ENCODE assay signal across 1 cellular context in the genomic region with DNA sequence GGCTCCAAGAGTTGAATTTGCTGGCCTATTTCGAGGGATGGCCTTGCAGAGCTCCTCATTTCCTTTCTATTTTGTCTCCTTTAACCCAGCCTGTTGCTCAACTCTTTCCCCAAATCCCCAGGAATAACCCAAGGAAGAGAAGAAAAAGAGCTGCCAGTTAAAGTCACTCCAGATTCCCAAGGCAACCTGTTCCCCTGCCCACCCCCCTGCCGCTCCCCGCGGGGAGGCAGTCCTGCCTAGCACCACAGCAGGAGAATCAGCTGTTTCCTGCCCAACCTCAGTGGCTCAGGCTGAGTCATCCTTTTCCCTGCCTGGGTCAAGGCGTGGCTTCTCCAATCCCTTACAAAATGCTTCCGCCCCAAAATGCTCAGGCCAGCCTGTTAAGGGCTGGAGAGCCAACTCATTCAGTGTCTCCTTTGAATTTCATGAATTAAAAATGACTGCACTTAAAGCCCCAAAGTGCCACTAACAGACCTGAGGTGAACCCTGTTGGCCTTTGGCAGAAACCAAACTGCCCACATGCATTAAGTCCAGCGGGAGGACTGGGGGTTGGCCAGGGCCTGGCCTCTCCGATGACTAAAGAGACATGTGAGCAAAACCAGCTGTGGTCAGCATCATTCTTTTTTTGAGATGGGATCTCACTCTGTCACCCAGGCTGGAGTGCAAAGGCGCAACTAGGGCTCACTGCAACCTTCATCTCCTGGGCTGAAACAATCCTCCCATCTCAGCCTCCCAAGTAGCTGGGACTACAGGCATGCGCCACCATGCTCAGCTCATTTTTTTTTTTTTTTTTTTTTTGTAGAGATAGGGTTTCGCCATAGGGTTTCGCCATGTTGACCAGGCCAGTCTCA.
TF ChIP-seq lines count a peak whose summit lies in the region.

No MANE protein-coding gene starts in this region.

TF ChIP-seq in HepG2, 621 proteins besides CTCF, POLR2A, EP300 and RAD21 (continued from another document and continues in another):
- TF ChIP-seq, protein P1, sequence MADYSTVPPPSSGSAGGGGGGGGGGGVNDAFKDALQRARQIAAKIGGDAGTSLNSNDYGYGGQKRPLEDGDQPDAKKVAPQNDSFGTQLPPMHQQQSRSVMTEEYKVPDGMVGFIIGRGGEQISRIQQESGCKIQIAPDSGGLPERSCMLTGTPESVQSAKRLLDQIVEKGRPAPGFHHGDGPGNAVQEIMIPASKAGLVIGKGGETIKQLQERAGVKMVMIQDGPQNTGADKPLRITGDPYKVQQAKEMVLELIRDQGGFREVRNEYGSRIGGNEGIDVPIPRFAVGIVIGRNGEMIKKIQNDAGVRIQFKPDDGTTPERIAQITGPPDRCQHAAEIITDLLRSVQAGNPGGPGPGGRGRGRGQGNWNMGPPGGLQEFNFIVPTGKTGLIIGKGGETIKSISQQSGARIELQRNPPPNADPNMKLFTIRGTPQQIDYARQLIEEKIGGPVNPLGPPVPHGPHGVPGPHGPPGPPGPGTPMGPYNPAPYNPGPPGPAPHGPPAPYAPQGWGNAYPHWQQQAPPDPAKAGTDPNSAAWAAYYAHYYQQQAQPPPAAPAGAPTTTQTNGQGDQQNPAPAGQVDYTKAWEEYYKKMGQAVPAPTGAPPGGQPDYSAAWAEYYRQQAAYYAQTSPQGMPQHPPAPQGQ (CRISPR knock-in tag; IDR thresholded peaks at IDR 0.05; ENCODE audit: borderline replicate concordance), result no peak
- TF ChIP-seq SMAD3 (CRISPR knock-in tag; IDR thresholded peaks at IDR 0.05), result no peak
- TF ChIP-seq POGZ (CRISPR knock-in tag; IDR thresholded peaks at IDR 0.05), result no peak
- TF ChIP-seq HDAC6 (IDR thresholded peaks at IDR 0.05; ENCODE audit: low read depth, low read length), result no peak
- TF ChIP-seq, protein P2, sequence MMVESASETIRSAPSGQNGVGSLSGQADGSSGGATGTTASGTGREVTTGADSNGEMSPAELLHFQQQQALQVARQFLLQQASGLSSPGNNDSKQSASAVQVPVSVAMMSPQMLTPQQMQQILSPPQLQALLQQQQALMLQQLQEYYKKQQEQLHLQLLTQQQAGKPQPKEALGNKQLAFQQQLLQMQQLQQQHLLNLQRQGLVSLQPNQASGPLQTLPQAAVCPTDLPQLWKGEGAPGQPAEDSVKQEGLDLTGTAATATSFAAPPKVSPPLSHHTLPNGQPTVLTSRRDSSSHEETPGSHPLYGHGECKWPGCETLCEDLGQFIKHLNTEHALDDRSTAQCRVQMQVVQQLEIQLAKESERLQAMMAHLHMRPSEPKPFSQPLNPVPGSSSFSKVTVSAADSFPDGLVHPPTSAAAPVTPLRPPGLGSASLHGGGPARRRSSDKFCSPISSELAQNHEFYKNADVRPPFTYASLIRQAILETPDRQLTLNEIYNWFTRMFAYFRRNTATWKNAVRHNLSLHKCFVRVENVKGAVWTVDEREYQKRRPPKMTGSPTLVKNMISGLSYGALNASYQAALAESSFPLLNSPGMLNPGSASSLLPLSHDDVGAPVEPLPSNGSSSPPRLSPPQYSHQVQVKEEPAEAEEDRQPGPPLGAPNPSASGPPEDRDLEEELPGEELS (CRISPR knock-in tag; IDR thresholded peaks at IDR 0.05), result no peak
- TF ChIP-seq, protein P3, sequence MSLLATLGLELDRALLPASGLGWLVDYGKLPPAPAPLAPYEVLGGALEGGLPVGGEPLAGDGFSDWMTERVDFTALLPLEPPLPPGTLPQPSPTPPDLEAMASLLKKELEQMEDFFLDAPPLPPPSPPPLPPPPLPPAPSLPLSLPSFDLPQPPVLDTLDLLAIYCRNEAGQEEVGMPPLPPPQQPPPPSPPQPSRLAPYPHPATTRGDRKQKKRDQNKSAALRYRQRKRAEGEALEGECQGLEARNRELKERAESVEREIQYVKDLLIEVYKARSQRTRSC (CRISPR knock-in tag; IDR thresholded peaks at IDR 0.05; ENCODE audit: low read depth), result no peak
- no peak for TF ChIP-seq ZNF12 (CRISPR knock-in tag; IDR thresholded peaks at IDR 0.05)
- no peak for TF ChIP-seq ZFP36L1 (CRISPR knock-in tag; IDR thresholded peaks at IDR 0.05)
- no peak for TF ChIP-seq CBX1 (IDR thresholded peaks at IDR 0.05; ENCODE audit: low read depth)
- TF ChIP-seq, protein P4, sequence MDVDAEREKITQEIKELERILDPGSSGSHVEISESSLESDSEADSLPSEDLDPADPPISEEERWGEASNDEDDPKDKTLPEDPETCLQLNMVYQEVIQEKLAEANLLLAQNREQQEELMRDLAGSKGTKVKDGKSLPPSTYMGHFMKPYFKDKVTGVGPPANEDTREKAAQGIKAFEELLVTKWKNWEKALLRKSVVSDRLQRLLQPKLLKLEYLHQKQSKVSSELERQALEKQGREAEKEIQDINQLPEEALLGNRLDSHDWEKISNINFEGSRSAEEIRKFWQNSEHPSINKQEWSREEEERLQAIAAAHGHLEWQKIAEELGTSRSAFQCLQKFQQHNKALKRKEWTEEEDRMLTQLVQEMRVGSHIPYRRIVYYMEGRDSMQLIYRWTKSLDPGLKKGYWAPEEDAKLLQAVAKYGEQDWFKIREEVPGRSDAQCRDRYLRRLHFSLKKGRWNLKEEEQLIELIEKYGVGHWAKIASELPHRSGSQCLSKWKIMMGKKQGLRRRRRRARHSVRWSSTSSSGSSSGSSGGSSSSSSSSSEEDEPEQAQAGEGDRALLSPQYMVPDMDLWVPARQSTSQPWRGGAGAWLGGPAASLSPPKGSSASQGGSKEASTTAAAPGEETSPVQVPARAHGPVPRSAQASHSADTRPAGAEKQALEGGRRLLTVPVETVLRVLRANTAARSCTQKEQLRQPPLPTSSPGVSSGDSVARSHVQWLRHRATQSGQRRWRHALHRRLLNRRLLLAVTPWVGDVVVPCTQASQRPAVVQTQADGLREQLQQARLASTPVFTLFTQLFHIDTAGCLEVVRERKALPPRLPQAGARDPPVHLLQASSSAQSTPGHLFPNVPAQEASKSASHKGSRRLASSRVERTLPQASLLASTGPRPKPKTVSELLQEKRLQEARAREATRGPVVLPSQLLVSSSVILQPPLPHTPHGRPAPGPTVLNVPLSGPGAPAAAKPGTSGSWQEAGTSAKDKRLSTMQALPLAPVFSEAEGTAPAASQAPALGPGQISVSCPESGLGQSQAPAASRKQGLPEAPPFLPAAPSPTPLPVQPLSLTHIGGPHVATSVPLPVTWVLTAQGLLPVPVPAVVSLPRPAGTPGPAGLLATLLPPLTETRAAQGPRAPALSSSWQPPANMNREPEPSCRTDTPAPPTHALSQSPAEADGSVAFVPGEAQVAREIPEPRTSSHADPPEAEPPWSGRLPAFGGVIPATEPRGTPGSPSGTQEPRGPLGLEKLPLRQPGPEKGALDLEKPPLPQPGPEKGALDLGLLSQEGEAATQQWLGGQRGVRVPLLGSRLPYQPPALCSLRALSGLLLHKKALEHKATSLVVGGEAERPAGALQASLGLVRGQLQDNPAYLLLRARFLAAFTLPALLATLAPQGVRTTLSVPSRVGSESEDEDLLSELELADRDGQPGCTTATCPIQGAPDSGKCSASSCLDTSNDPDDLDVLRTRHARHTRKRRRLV (CRISPR knock-in tag; IDR thresholded peaks at IDR 0.05), result no peak
- no peak for TF ChIP-seq ZNF598 (CRISPR knock-in tag; IDR thresholded peaks at IDR 0.05; ENCODE audit: borderline replicate concordance)
- TF ChIP-seq, protein P5, sequence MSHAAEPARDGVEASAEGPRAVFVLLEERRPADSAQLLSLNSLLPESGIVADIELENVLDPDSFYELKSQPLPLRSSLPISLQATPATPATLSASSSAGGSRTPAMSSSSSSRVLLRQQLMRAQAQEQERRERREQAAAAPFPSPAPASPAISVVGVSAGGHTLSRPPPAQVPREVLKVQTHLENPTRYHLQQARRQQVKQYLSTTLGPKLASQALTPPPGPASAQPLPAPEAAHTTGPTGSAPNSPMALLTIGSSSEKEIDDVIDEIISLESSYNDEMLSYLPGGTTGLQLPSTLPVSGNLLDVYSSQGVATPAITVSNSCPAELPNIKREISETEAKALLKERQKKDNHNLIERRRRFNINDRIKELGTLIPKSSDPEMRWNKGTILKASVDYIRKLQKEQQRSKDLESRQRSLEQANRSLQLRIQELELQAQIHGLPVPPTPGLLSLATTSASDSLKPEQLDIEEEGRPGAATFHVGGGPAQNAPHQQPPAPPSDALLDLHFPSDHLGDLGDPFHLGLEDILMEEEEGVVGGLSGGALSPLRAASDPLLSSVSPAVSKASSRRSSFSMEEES (CRISPR knock-in tag; IDR thresholded peaks at IDR 0.05), result no peak
- TF ChIP-seq NRL (CRISPR knock-in tag; IDR thresholded peaks at IDR 0.05; ENCODE audit: borderline replicate concordance), result no peak
- TF ChIP-seq FOXJ3 (CRISPR knock-in tag; IDR thresholded peaks at IDR 0.05; ENCODE audit: borderline replicate concordance), result no peak
- no peak for TF ChIP-seq ZNF335 (CRISPR knock-in tag; IDR thresholded peaks at IDR 0.05)
- TF ChIP-seq SUZ12 (IDR thresholded peaks at IDR 0.05; ENCODE audit: low read depth, low read length), result no peak
- TF ChIP-seq, protein P6, sequence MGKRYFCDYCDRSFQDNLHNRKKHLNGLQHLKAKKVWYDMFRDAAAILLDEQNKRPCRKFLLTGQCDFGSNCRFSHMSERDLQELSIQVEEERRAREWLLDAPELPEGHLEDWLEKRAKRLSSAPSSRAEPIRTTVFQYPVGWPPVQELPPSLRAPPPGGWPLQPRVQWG (CRISPR knock-in tag; IDR thresholded peaks at IDR 0.05; ENCODE audit: borderline replicate concordance, low read depth), result no peak
- peak; percentile 21; the same call in 1 of the 2 replicates for TF ChIP-seq SALL1 (CRISPR knock-in tag; IDR thresholded peaks at IDR 0.05)
- TF ChIP-seq TMF1 (CRISPR knock-in tag; IDR thresholded peaks at IDR 0.05; ENCODE audit: low read depth), result no peak
- TF ChIP-seq, protein P7, sequence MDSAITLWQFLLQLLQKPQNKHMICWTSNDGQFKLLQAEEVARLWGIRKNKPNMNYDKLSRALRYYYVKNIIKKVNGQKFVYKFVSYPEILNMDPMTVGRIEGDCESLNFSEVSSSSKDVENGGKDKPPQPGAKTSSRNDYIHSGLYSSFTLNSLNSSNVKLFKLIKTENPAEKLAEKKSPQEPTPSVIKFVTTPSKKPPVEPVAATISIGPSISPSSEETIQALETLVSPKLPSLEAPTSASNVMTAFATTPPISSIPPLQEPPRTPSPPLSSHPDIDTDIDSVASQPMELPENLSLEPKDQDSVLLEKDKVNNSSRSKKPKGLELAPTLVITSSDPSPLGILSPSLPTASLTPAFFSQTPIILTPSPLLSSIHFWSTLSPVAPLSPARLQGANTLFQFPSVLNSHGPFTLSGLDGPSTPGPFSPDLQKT (CRISPR knock-in tag; IDR thresholded peaks at IDR 0.05; ENCODE audit: borderline replicate concordance), result no peak
- TF ChIP-seq KDM3A (CRISPR knock-in tag; IDR thresholded peaks at IDR 0.05; ENCODE audit: low read depth), result no peak
- TF ChIP-seq, protein P8, sequence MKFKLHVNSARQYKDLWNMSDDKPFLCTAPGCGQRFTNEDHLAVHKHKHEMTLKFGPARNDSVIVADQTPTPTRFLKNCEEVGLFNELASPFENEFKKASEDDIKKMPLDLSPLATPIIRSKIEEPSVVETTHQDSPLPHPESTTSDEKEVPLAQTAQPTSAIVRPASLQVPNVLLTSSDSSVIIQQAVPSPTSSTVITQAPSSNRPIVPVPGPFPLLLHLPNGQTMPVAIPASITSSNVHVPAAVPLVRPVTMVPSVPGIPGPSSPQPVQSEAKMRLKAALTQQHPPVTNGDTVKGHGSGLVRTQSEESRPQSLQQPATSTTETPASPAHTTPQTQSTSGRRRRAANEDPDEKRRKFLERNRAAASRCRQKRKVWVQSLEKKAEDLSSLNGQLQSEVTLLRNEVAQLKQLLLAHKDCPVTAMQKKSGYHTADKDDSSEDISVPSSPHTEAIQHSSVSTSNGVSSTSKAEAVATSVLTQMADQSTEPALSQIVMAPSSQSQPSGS (CRISPR knock-in tag; IDR thresholded peaks at IDR 0.05), result no peak
- 0 out of 4 replicates have a peak, but pooled peaks have one; percentile 3 to 7 for TF ChIP-seq MAFK (conservative IDR thresholded peaks at IDR 0.05 in 1 of 2, IDR thresholded peaks at IDR 0.05 in 1 of 2; ENCODE audit: low read length in 2 of 2)
- TF ChIP-seq, protein P9, sequence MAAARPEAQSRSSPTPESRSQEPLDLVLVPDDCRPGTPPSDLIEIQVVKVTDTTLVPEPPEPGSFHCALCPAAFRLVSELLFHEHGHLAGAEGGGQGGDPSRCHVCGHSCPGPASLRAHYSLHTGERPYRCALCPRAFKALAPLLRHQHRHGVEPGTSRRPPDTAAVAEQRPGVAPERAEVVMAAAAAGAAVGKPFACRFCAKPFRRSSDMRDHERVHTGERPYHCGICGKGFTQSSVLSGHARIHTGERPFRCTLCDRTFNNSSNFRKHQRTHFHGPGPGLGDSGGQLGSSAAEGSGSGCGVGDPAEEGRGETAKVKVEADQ (CRISPR knock-in tag; IDR thresholded peaks at IDR 0.05; ENCODE audit: borderline replicate concordance), result no peak
- no peak for TF ChIP-seq ZSCAN31 (CRISPR knock-in tag; IDR thresholded peaks at IDR 0.05; ENCODE audit: low read depth)
- TF ChIP-seq NR2F6 (IDR thresholded peaks at IDR 0.05), result no peak
- TF ChIP-seq NR2F6 (CRISPR knock-in tag; IDR thresholded peaks at IDR 0.05), result 0 out of 2 replicates have a peak, but pooled peaks have one; percentile 38
- no peak for TF ChIP-seq SSRP1 (CRISPR knock-in tag; IDR thresholded peaks at IDR 0.05)
- no peak for TF ChIP-seq NBN (conservative IDR thresholded peaks at IDR 0.05)
- TF ChIP-seq, protein P10, sequence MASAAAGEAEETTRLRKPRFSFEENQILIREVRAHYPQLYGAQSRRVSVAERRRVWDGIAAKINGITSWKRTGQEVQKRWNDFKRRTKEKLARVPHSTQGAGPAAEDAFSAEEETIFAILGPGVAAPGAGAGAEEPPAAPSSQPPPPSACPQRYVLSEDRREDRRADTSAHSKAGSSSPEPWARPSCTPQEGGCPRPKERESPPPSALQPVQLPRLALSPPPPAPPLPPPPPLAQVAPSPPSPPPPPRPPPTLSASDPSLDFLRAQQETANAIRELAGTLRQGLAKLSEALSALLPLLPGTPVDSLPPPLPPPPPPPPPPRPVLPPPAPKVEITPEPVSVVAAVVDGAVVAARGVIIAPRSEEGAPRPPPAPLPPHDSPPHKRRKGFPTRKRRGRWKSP (CRISPR knock-in tag; IDR thresholded peaks at IDR 0.05), result no peak
- no peak for TF ChIP-seq ZNF530 (CRISPR knock-in tag; IDR thresholded peaks at IDR 0.05; ENCODE audit: low read depth)
- no peak for TF ChIP-seq ZNF138 (CRISPR knock-in tag; IDR thresholded peaks at IDR 0.05; ENCODE audit: low read depth)
- TF ChIP-seq, protein P11, sequence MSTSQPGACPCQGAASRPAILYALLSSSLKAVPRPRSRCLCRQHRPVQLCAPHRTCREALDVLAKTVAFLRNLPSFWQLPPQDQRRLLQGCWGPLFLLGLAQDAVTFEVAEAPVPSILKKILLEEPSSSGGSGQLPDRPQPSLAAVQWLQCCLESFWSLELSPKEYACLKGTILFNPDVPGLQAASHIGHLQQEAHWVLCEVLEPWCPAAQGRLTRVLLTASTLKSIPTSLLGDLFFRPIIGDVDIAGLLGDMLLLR (CRISPR knock-in tag; IDR thresholded peaks at IDR 0.05), result no peak
- no peak for TF ChIP-seq SOX5 (CRISPR knock-in tag; IDR thresholded peaks at IDR 0.05; ENCODE audit: borderline replicate concordance)
- TF ChIP-seq, protein P12, sequence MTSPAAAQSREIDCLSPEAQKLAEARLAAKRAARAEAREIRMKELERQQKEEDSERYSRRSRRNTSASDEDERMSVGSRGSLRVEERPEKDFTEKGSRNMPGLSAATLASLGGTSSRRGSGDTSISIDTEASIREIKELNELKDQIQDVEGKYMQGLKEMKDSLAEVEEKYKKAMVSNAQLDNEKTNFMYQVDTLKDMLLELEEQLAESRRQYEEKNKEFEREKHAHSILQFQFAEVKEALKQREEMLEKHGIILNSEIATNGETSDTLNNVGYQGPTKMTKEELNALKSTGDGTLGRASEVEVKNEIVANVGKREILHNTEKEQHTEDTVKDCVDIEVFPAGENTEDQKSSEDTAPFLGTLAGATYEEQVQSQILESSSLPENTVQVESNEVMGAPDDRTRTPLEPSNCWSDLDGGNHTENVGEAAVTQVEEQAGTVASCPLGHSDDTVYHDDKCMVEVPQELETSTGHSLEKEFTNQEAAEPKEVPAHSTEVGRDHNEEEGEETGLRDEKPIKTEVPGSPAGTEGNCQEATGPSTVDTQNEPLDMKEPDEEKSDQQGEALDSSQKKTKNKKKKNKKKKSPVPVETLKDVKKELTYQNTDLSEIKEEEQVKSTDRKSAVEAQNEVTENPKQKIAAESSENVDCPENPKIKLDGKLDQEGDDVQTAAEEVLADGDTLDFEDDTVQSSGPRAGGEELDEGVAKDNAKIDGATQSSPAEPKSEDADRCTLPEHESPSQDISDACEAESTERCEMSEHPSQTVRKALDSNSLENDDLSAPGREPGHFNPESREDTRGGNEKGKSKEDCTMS (CRISPR knock-in tag; conservative IDR thresholded peaks at IDR 0.05), result no peak
